In genomic region chr14:96362965-96363750, GRCh38 we compare ENCODE assay signal across 1 cellular context.
TF ChIP-seq lines count a peak whose summit lies in the region.

Gene ATG2B, minus strand, starts transcription at chr14:96363341. Its CDS starts 365 bp downstream, at chr14:96362976.
Gene GSKIP, plus strand, starts transcription at chr14:96363526. Its CDS starts 18,722 bp downstream, at chr14:96382248.

TF ChIP-seq in HepG2, 621 proteins besides CTCF, POLR2A, EP300 and RAD21 (continued from another document and continues in another):
- TF ChIP-seq ZBTB46 (CRISPR knock-in tag; IDR thresholded peaks at IDR 0.05; ENCODE audit: borderline replicate concordance) = no peak
- TF ChIP-seq NFIC (IDR thresholded peaks at IDR 0.05; ENCODE audit: low read length) = no peak
- no peak for TF ChIP-seq NFE2 (CRISPR knock-in tag; IDR thresholded peaks at IDR 0.05)
- TF ChIP-seq PRMT3 (CRISPR knock-in tag; IDR thresholded peaks at IDR 0.05; ENCODE audit: borderline replicate concordance, low read depth) = no peak
- no peak for TF ChIP-seq TARDBP (CRISPR knock-in tag; IDR thresholded peaks at IDR 0.05)
- TF ChIP-seq MIER3 (CRISPR knock-in tag; IDR thresholded peaks at IDR 0.05; ENCODE audit: borderline replicate concordance) = no peak
- TF ChIP-seq SNAPC4 (CRISPR knock-in tag; IDR thresholded peaks at IDR 0.05) = 0 out of 2 replicates have a peak, but pooled peaks have one; percentile 27
- no peak for TF ChIP-seq ZHX1 (CRISPR knock-in tag; IDR thresholded peaks at IDR 0.05; ENCODE audit: low read depth)
- no peak for TF ChIP-seq ZNF343 (CRISPR knock-in tag; IDR thresholded peaks at IDR 0.05)
- no peak for TF ChIP-seq ZNF678 (CRISPR knock-in tag; IDR thresholded peaks at IDR 0.05)
- TF ChIP-seq ZNF724P (CRISPR knock-in tag; IDR thresholded peaks at IDR 0.05; ENCODE audit: borderline replicate concordance) = no peak
- TF ChIP-seq HDAC6 (IDR thresholded peaks at IDR 0.05; ENCODE audit: low read depth, low read length) = no peak
- no peak for TF ChIP-seq SUZ12 (IDR thresholded peaks at IDR 0.05; ENCODE audit: low read depth, low read length)
- peak; percentile 15; the same call in 1 of the 2 replicates for TF ChIP-seq TFAP4 (IDR thresholded peaks at IDR 0.05; ENCODE audit: borderline replicate concordance, low read depth)
- TF ChIP-seq HHEX (CRISPR knock-in tag; IDR thresholded peaks at IDR 0.05) = no peak
- no peak for TF ChIP-seq ZBTB26 (CRISPR knock-in tag; IDR thresholded peaks at IDR 0.05; ENCODE audit: borderline replicate concordance)
- peak; percentile 62; the same call in 1 of the 2 replicates for TF ChIP-seq ZNF784 (CRISPR knock-in tag; IDR thresholded peaks at IDR 0.05; ENCODE audit: borderline replicate concordance)
- 0 out of 2 replicates have a peak, but pooled peaks have one; percentile 29 for TF ChIP-seq ZHX2 (IDR thresholded peaks at IDR 0.05; ENCODE audit: low read depth)
- TF ChIP-seq ZHX2 (CRISPR knock-in tag; IDR thresholded peaks at IDR 0.05; ENCODE audit: borderline replicate concordance) = no peak
- TF ChIP-seq REPIN1 (CRISPR knock-in tag; IDR thresholded peaks at IDR 0.05; ENCODE audit: borderline replicate concordance, low read depth) = no peak
- TF ChIP-seq MNT (IDR thresholded peaks at IDR 0.05) = no peak
- TF ChIP-seq SIN3B (IDR thresholded peaks at IDR 0.05; ENCODE audit: low read length) = no peak
- TF ChIP-seq PRDM4 (CRISPR knock-in tag; IDR thresholded peaks at IDR 0.05; ENCODE audit: borderline replicate concordance) = no peak
- TF ChIP-seq ZNF773 (CRISPR knock-in tag; IDR thresholded peaks at IDR 0.05; ENCODE audit: borderline replicate concordance) = no peak
- TF ChIP-seq SMAD9 (CRISPR knock-in tag; IDR thresholded peaks at IDR 0.05) = no peak
- no peak for TF ChIP-seq ZNF160 (CRISPR knock-in tag; IDR thresholded peaks at IDR 0.05)
- TF ChIP-seq MLX (CRISPR knock-in tag; IDR thresholded peaks at IDR 0.05) = no peak
